Comparison of ENCODE assay signal across 9 cellular contexts in genomic region chr1:244599937-244600350, GRCh38. TPM values are rescaled to one million over a fixed set of nuclear protein-coding genes. Genes with fewer than 3 reads are reported as not detected.
DNase-seq lines count a peak whose midpoint lies in the region; ATAC-seq and TF ChIP-seq lines count a peak whose summit lies in the region.
"Had no signal": no experiment of that assay in that cellular context is flagged by ENCODE, and none has a peak within 500 bp of the region (broad histone marks: within the 10 kb centered on the region; RNA-seq: fewer than 3 reads in every experiment).

No MANE protein-coding gene starts in this region.

- peaks cover 11% of the 10 kb centered on the region for H3K4me1 Mint-ChIP-seq in activated B cell treated with CpG ODN at 0.5 μM for 24 hours

- H3K27ac ChIP-seq in esophagus squamous epithelium (peak overlapping the region in 3 of 4 donors; percentile 53 to 75 (median 63)), testis (no peak overlapping the region)
- H3K27ac ChIP-seq: heart left ventricle had no signal

- no peaks in the 10 kb centered on the region for H3K27me3 ChIP-seq in esophagus squamous epithelium
- H3K27me3 ChIP-seq in testis = no peaks in the 10 kb centered on the region
- no peaks in the 10 kb centered on the region for H3K27me3 ChIP-seq in HAP-1 (ENCODE audit: low read depth)

- H3K9me3 Mint-ChIP-seq in activated B cell treated with CpG ODN at 0.5 μM for 24 hours = no peaks in the 10 kb centered on the region

- H3K4me1 ChIP-seq in esophagus squamous epithelium (peaks cover 0 to 10% (median 0%) of the 10 kb centered on the region in 3 donors), testis (no peaks in the 10 kb centered on the region), HAP-1 (no peaks in the 10 kb centered on the region)

- TF ChIP-seq POLR2A in esophagus squamous epithelium (IDR thresholded peaks at IDR 0.05) = no peak
- no peak for TF ChIP-seq POLR2A in testis (IDR thresholded peaks at IDR 0.05)

- H3K36me3 ChIP-seq in esophagus squamous epithelium = no peaks in the 10 kb centered on the region
- no peaks in the 10 kb centered on the region for H3K36me3 ChIP-seq in testis (ENCODE audit: low read depth, missing control alignments)
- no peaks in the 10 kb centered on the region for H3K36me3 ChIP-seq in HAP-1 (replicated peaks)
- H3K36me3 ChIP-seq: heart left ventricle had no signal

- no peak overlapping the region for H3K4me3 Mint-ChIP-seq in activated B cell treated with CpG ODN at 0.5 μM for 24 hours

- intact Hi-C loops in activated B cell treated with CpG ODN at 0.5 μM for 24 hours (cut with micrococcal nuclease) = loop anchor here (5.0 kb wide), 2 partner anchors 148 to 262 kb away; partner anchors contain the start of genes ADSS2 and HNRNPU
- intact Hi-C loops in esophagus squamous epithelium (cut with DNase I) = loop anchor here (10.0 kb wide), 1 partner anchor 445 kb away; no protein-coding TSS in a partner anchor
- intact Hi-C loops in testis (cut with DNase I; ENCODE audit: low total_unique reads) = no loop called here

- H3K4me3 ChIP-seq in esophagus squamous epithelium (peak overlapping the region in 3 of 4 donors; percentile 14 to 37 (median 29)), testis (no peak overlapping the region), HAP-1 (no peak overlapping the region)
- H3K4me3 ChIP-seq: heart left ventricle had no signal

- no peaks in the 10 kb centered on the region for H3K27me3 Mint-ChIP-seq in activated B cell treated with CpG ODN at 0.5 μM for 24 hours

- WGBS in esophagus squamous epithelium, 2 donors = 17 to 27% methylated on average over 7 of the region's 7 CpGs
- WGBS in testis, 2 donors = 78% methylated on average over 7 of the region's 7 CpGs

- no peaks in the 10 kb centered on the region for H3K36me3 Mint-ChIP-seq in activated B cell treated with CpG ODN at 0.5 μM for 24 hours (ENCODE audit: low read depth)

- CTCF ChIA-PET in activated B cell treated with CpG ODN at 0.5 μM for 24 hours (lab: Charles Lee) = interaction anchor here (0.7 to 1.4 kb wide), 7 partner anchors 54 to 444 kb away, joined by 3 to 9 read pairs (median 3); no protein-coding TSS in a partner anchor

- POLR2A ChIA-PET in activated B cell treated with CpG ODN at 0.5 μM for 24 hours (lab: Charles Lee) = interaction anchor here (0.8 to 1.3 kb wide), 3 partner anchors 53 to 262 kb away, joined by 3 to 11 read pairs (median 4); partner anchors contain the start of gene DESI2

- no peaks in the 10 kb centered on the region for H3K9me3 ChIP-seq in esophagus squamous epithelium
- no peaks in the 10 kb centered on the region for H3K9me3 ChIP-seq in testis
- H3K9me3 ChIP-seq in HAP-1 = no peaks in the 10 kb centered on the region
- H3K9me3 ChIP-seq: heart left ventricle had no signal

- ATAC-seq in GM19351 (IDR thresholded peaks at IDR 0.05; ENCODE audit: unreplicated experiment) = peak; percentile 96
- ATAC-seq in HG03432 (IDR thresholded peaks at IDR 0.05; ENCODE audit: unreplicated experiment) = peak; percentile 98
- peak; percentile 91 for ATAC-seq in activated B cell treated with CpG ODN at 0.5 μM for 24 hours (ENCODE audit: low read depth)

- in situ Hi-C loops in HAP-1 (cut with MboI; ENCODE audit: low sequenced_read_pairs) = loop anchor here (10.0 kb wide), 1 partner anchor 445 kb away; no protein-coding TSS in a partner anchor

- H3K27ac Mint-ChIP-seq in activated B cell treated with CpG ODN at 0.5 μM for 24 hours = no peak overlapping the region

- peak; percentile 84 for DNase-seq in AG08396 (ENCODE audit: low spot score)
- DNase-seq in activated B cell treated with CpG ODN at 0.5 μM for 24 hours = no peak
- no peak for DNase-seq in esophagus squamous epithelium (lab: John Stamatoyannopoulos, UW)
- DNase-seq in stimulated activated CD4-positive, alpha-beta T cell treated with anti-CD3 and anti-CD28 coated beads, Interleukin-2, amount 100 ng/mL, for 4 hours (ENCODE audit: low read depth) = peak; percentile 32
- DNase-seq in testis = no peak
- DNase-seq in HAP-1 (ENCODE audit: low spot score in 2 of 2) = no peak
- DNase-seq: heart left ventricle had no signal

- TF ChIP-seq CTCF in activated B cell treated with CpG ODN at 0.5 μM for 24 hours (IDR thresholded peaks at IDR 0.05) (no peak), esophagus squamous epithelium (IDR thresholded peaks at IDR 0.05) (no peak), testis (IDR thresholded peaks at IDR 0.05) (no peak)

RNA-seq across cellular contexts. Expression of gene DESI2, which starts 53.0 kb away (rescaled TPM):
- total RNA-seq in activated B cell treated with CpG ODN at 0.5 μM for 24 hours (24.2 and 25.8 TPM in 2 replicates), esophagus squamous epithelium (10 to 100 TPM; 18.8 to 32.0 (median 30.4) TPM), testis (10 to 100 TPM; 70.0 to 72.7 TPM)
- polyA plus RNA-seq in testis (ENCODE audit: insufficient read depth, low read depth, low replicate concordance) = 114 TPM

Comparison
In these comparisons a context has a peak if more than half of its experiments do, and no peak if none do; other contexts are left out.
1. DNase-seq: peak in AG08396 (single experiment) and stimulated activated CD4-positive, alpha-beta T cell treated with anti-CD3 and anti-CD28 coated beads, Interleukin-2, amount 100 ng/mL, for 4 hours (single experiment); none in activated B cell treated with CpG ODN at 0.5 μM for 24 hours (single experiment), esophagus squamous epithelium (single experiment), testis (single experiment) and HAP-1 (0 of 2).
2. H3K27ac ChIP-seq: peak in esophagus squamous epithelium (3 of 4); none in testis (0 of 2).
3. H3K4me3 ChIP-seq: peak in esophagus squamous epithelium (3 of 4); none in testis (0 of 2) and HAP-1 (single experiment).
4. Peak in every context shown above with its lines, with median percentiles within 50 percentile points of each other: ATAC-seq.